In the genomic region with DNA sequence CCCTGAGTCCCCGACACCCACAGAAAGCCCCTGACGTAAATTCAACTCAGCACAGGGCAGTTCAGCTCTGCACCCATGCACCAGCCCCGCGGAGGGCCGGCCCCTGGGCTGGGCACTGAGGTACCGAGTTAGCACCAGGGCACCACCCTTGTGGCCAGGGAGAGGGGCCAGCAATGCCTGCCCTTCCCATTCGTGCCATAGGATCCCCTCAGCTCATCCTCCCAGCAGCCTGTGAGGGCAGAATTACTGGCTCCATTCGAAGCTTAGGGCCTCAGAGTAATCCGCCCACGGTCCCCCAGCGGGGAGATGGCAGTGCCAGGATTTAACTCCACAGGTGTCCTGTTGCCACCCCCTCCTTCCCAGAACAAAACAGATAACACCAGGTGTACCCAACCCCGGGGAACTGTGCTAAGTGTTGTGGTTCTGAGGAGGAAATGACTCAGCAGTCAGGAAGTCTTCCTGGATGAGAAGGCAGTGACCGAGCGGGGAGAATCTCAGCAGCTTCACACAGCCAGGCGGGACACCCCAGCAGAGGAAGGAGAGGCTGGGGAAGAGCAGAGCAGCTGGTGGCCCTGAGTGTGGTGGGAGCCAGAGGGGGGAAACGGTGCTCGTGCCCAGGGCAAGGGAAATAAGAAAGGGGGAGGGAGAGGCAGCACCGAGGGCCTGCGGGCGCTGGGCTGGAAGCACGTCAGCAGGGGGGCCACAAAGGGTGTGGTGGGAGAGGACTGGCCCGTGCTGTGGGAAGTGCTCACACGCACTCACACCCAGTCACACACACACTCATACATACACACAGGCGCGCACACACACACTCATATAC, we compare ENCODE assay signal across 9 cellular contexts. TPM values are rescaled to one million over a fixed set of nuclear protein-coding genes. Genes with fewer than 3 reads are reported as not detected.
DNase-seq lines count a peak whose midpoint lies in the region; ATAC-seq and TF ChIP-seq lines count a peak whose summit lies in the region.
"Had no signal": no experiment of that assay in that cellular context is flagged by ENCODE, and none has a peak within 500 bp of the region (broad histone marks: within the 10 kb centered on the region; RNA-seq: fewer than 3 reads in every experiment).

No MANE protein-coding gene starts in this region.

- no peaks in the 10 kb centered on the region for H4K20me1 ChIP-seq in PC-9 (ENCODE audit: insufficient read depth)

- H3K27ac Mint-ChIP-seq in CD4-positive, CD25-positive, alpha-beta regulatory T cell, result no peak overlapping the region

- H3K27me3 ChIP-seq in CD4-positive, CD25-positive, alpha-beta regulatory T cell (ENCODE audit: control insufficient read depth, insufficient read depth, low read length), result no peaks in the 10 kb centered on the region
- H3K27me3 ChIP-seq in HL-60 (ENCODE audit: insufficient read depth, poor library complexity, severe bottlenecking) (peaks cover 42% of the 10 kb centered on the region), PC-9 (ENCODE audit: insufficient read depth, low read depth) (no peaks in the 10 kb centered on the region), adrenal gland (no peaks in the 10 kb centered on the region), iPS-20b (ENCODE audit: insufficient read depth, low read length) (no peaks in the 10 kb centered on the region)

- 0 out of 2 replicates have a peak overlapping the region, but pooled peaks have one; percentile 69 for H2AFZ ChIP-seq in PC-9

- H3K9ac ChIP-seq in iPS-20b (ENCODE audit: low read depth, low read length), result peak overlapping the region; percentile 25; the same call in 1 of the 2 replicates

- no peak overlapping the region for H3K27ac ChIP-seq in CD4-positive, CD25-positive, alpha-beta regulatory T cell (ENCODE audit: insufficient read depth, low read length, poor library complexity, severe bottlenecking)
- H3K27ac ChIP-seq in HL-60 (replicated peaks) (no peak overlapping the region), PC-9 (peak overlapping the region; percentile 94), adrenal gland (peak overlapping the region in 4 of 5 donors; percentile 6 to 81 (median 32)), iPS-20b (ENCODE audit: low read length) (no peak overlapping the region)

- H3K36me3 ChIP-seq in CD4-positive, CD25-positive, alpha-beta regulatory T cell (ENCODE audit: control insufficient read depth, insufficient read depth, low read length), result no peaks in the 10 kb centered on the region
- no peaks in the 10 kb centered on the region for H3K36me3 ChIP-seq in PC-9 (ENCODE audit: low read depth)
- H3K36me3 ChIP-seq in adrenal gland (replicated peaks in 1 of 2), result no peaks in the 10 kb centered on the region
- no peaks in the 10 kb centered on the region for H3K36me3 ChIP-seq in iPS-20b (ENCODE audit: insufficient read depth, low read depth, low read length)

- intact Hi-C loops in PC-9 (cut with micrococcal nuclease; ENCODE audit: unreplicated experiment), result loop anchor here (1.0 to 10.0 kb wide), 5 partner anchors 28 to 232 kb away; partner anchors contain the start of gene CHST15
- intact Hi-C loops in adrenal gland (cut with DNase I), result no loop called here

- no peaks in the 10 kb centered on the region for H3K79me2 ChIP-seq in PC-9 (ENCODE audit: low read depth)

- no peak overlapping the region for H3K4me3 Mint-ChIP-seq in CD4-positive, CD25-positive, alpha-beta regulatory T cell
- H3K4me3 Mint-ChIP-seq: IgD-negative memory B cell had no signal

- H3K4me3 ChIP-seq in CD4-positive, CD25-positive, alpha-beta regulatory T cell (ENCODE audit: low read depth, low read length), result peak overlapping the region; percentile 24
- no peak overlapping the region for H3K4me3 ChIP-seq in HL-60 (replicated peaks; ENCODE audit: insufficient read depth, low read length)
- H3K4me3 ChIP-seq in PC-9, result peak overlapping the region; percentile 41; the same call in 1 of the 2 replicates
- H3K4me3 ChIP-seq in adrenal gland, result no peak overlapping the region
- no peak overlapping the region for H3K4me3 ChIP-seq in iPS-20b (ENCODE audit: low read length)

- H3K9me3 Mint-ChIP-seq in CD4-positive, CD25-positive, alpha-beta regulatory T cell, result peaks cover 0 to 3% (median 0%) of the 10 kb centered on the region in 7 donors
- H3K9me3 Mint-ChIP-seq: IgD-negative memory B cell had no signal

- no peak for TF ChIP-seq CTCF in HL-60 (IDR thresholded peaks at IDR 0.05; ENCODE audit: insufficient read depth, low read length)
- TF ChIP-seq CTCF in PC-9 (conservative IDR thresholded peaks at IDR 0.05), result no peak
- no peak for TF ChIP-seq CTCF in adrenal gland (IDR thresholded peaks at IDR 0.05)

- CTCF ChIA-PET in PC-9 (lab: Charles Lee), result interaction anchor here (1.3 kb wide), 1 partner anchor 27 kb away, joined by 4 read pairs; no protein-coding TSS in a partner anchor

- DNase-seq in CD4-positive, CD25-positive, alpha-beta regulatory T cell, result peak in 2 of 3 donors; percentile 6 to 86
- DNase-seq in HL-60 (ENCODE audit: low read depth in 1 of 2, low spot score in 1 of 2), result peak; percentile 38 to 44
- DNase-seq in PC-9, result peak; percentile 84 to 99
- peak in 6 of 7 donors; percentile 29 to 80 (median 48) for DNase-seq in adrenal gland
- peak; percentile 7 to 34 (median 24) for DNase-seq in stimulated activated CD4-positive, alpha-beta T cell treated with anti-CD3 and anti-CD28 coated beads, Interleukin-12 subunit alpha, Interleukin-12 subunit beta, amount 100 ng/mL, for 48 hours (ENCODE audit: low read depth in 2 of 3, low spot score in 1 of 3)

- POLR2A ChIA-PET in PC-9 (lab: Charles Lee; ENCODE audit: unreplicated experiment), result interaction anchor here (0.6 to 1.0 kb wide), 3 partner anchors 47 to 1501 kb away, joined by 3 read pairs; partner anchors contain the start of gene CHST15

- H3K4me1 ChIP-seq in CD4-positive, CD25-positive, alpha-beta regulatory T cell (ENCODE audit: control insufficient read depth, insufficient read depth, low read length, poor library complexity, severe bottlenecking), result peaks cover 18% of the 10 kb centered on the region
- H3K4me1 ChIP-seq in PC-9 (replicated peaks; ENCODE audit: insufficient read depth) (peaks cover 47% of the 10 kb centered on the region), adrenal gland (replicated peaks in 1 of 2) (peaks cover 16 to 32% of the 10 kb centered on the region in 2 donors), iPS-20b (ENCODE audit: insufficient read depth, low read length) (peaks cover 7% of the 10 kb centered on the region; the same call in 1 of the 2 replicates)

- peak; percentile 54 to 68 for ATAC-seq in CD4-positive, CD25-positive, alpha-beta regulatory T cell (ENCODE audit: low read depth in 2 of 2)
- ATAC-seq in GM19463 (IDR thresholded peaks at IDR 0.05; ENCODE audit: unreplicated experiment) (peak; percentile 75), HG03565 (IDR thresholded peaks at IDR 0.05; ENCODE audit: unreplicated experiment) (no peak)

- H3K4me2 ChIP-seq in PC-9, result peak overlapping the region; percentile 75

- no peaks in the 10 kb centered on the region for H3K9me2 ChIP-seq in PC-9 (ENCODE audit: insufficient read depth)

- H3K4me1 Mint-ChIP-seq in CD4-positive, CD25-positive, alpha-beta regulatory T cell, result peaks cover 0 to 11% (median 5%) of the 10 kb centered on the region in 4 donors

- BruUV-seq in PC-9 (replicated peaks; lab: Mats Ljungman, UMichigan), result no TSS peak

- 34 to 47% (median 41%) methylated on average over 15 to 25 of the region's 25 CpGs for WGBS in adrenal gland, 4 donors

- peaks cover 4% of the 10 kb centered on the region for H3K27me3 Mint-ChIP-seq in CD4-positive, CD25-positive, alpha-beta regulatory T cell

- TF ChIP-seq POLR2A in adrenal gland (IDR thresholded peaks at IDR 0.05), result no peak

- no peaks in the 10 kb centered on the region for H3K36me3 Mint-ChIP-seq in CD4-positive, CD25-positive, alpha-beta regulatory T cell
- H3K36me3 Mint-ChIP-seq: IgD-negative memory B cell had no signal

- H3F3A ChIP-seq in PC-9 (ENCODE audit: insufficient read depth, low read depth), result peaks cover 15% of the 10 kb centered on the region; the same call in 1 of the 2 replicates

- no peaks in the 10 kb centered on the region for H3K9me3 ChIP-seq in CD4-positive, CD25-positive, alpha-beta regulatory T cell (ENCODE audit: control insufficient read depth in 2 of 2, low read length in 2 of 2)
- H3K9me3 ChIP-seq in PC-9 (ENCODE audit: insufficient read depth, low read depth) (no peaks in the 10 kb centered on the region), adrenal gland (replicated peaks in 1 of 3) (no peaks in the 10 kb centered on the region), iPS-20b (ENCODE audit: insufficient read depth, low read depth, low read length) (no peaks in the 10 kb centered on the region)

RNA-seq across cellular contexts. Expression of gene CHST15, which starts 59.6 kb away (rescaled TPM):
- total RNA-seq in CD4-positive, CD25-positive, alpha-beta regulatory T cell, result 0.22 TPM
- polyA plus RNA-seq in CD4-positive, CD25-positive, alpha-beta regulatory T cell, result under 1 TPM in 3 of 4 donors, not detected in 1; 0.13 to 0.47 (median 0.32) TPM
- total RNA-seq in PC-9 (2021) (23.8 and 24.6 TPM in 2 replicates), adrenal gland (10 to 100 TPM; 24.0 to 54.5 (median 39.8) TPM)
- 10 to 100 TPM in 1 of 3 donors, 1 to 10 TPM in 2; 5.2 to 15.7 (median 8.1) TPM for polyA plus RNA-seq in adrenal gland

Comparison
In these comparisons a context has a peak if more than half of its experiments do, and no peak if none do; other contexts are left out.
1. DNase-seq: peak in every context shown above with its lines; median percentile 92 in PC-9; 48 in adrenal gland; 46 in CD4-positive, CD25-positive, alpha-beta regulatory T cell; 41 in HL-60; 24 in stimulated activated CD4-positive, alpha-beta T cell treated with anti-CD3 and anti-CD28 coated beads, Interleukin-12 subunit alpha, Interleukin-12 subunit beta, amount 100 ng/mL, for 48 hours.
2. H3K27ac ChIP-seq: peak in PC-9 (single experiment) and adrenal gland (4 of 5); none in CD4-positive, CD25-positive, alpha-beta regulatory T cell (single experiment), HL-60 (single experiment) and iPS-20b (single experiment).
3. H3K4me3 ChIP-seq: peak in CD4-positive, CD25-positive, alpha-beta regulatory T cell (single experiment) and PC-9 (single experiment); none in HL-60 (single experiment), adrenal gland (0 of 4) and iPS-20b (single experiment).
4. RNA of gene CHST15, which starts 59.6 kb away (total RNA-seq): 24.0 to 54.5 TPM in adrenal gland and 23.8 to 24.6 TPM in PC-9; 0.22 TPM in CD4-positive, CD25-positive, alpha-beta regulatory T cell (single experiment); every median in the first group is over 10 times any median in the second.